In the genomic region with DNA sequence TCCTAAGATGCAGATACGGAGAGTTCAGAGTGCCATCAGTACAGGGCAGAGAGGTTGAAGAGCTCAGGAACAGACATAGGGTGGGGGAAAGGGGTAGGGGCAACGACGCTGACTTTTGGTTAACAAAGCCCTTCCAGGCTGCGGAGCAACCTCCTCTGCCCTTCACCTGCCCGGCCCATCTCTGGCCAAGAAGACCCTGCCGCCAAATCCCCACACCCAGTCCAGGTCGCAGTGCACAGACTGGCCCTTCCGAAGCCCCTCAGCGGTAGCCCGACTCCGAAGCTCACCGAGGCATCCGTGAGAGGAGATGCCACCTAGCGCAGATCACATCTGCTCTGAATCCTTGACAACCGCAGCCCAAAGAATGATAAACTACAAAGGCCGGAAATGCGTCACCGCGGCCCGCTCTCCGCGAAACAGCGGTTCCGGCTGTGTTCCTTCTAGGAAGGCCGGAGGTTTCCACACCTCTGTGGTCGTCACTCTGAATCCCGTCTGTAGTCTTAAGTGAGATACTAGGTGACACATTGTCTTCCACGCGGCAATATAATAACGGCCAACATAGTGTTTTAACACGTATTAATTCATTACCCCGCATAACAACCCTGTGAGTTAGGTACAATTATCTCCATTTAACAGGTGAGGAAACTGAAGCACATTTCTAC, we compare ENCODE assay signal across 8 cellular contexts. TPM values are rescaled to one million over a fixed set of nuclear protein-coding genes. Genes with fewer than 3 reads are reported as not detected.
DNase-seq lines count a peak whose midpoint lies in the region; ATAC-seq and TF ChIP-seq lines count a peak whose summit lies in the region.

Gene ZSCAN23, minus strand, starts transcription at position 380 of the 662 bp plus-strand sequence. CDS start 7,225 bp downstream, outside the sequence.

- peak within 1 kb of the TSS; percentile 72 to 96 for H3K4me3 Mint-ChIP-seq in CD14-positive monocyte
- peak within 1 kb of the TSS; percentile 87 for H3K4me3 Mint-ChIP-seq in activated T-helper 17 cell treated with anti-CD3 and anti-CD28 coated beads, Interleukin-2, amount 50 U/mL, for 72 hours
- peak within 1 kb of the TSS; percentile 94 to 99 (median 98) for H3K4me3 Mint-ChIP-seq in naive thymus-derived CD8-positive, alpha-beta T cell
- peak within 1 kb of the TSS; percentile 81 for H3K4me3 Mint-ChIP-seq in stimulated activated effector memory CD8-positive, alpha-beta T cell treated with anti-CD3 and anti-CD28 coated beads, Interleukin-12 subunit alpha, Interleukin-12 subunit beta, amount 100 ng/mL, for 72 hours

- H3K36me3 Mint-ChIP-seq in CD14-positive monocyte, result peaks cover 4 to 8% of the 10 kb centered on the region in 2 donors
- H3K36me3 Mint-ChIP-seq in activated T-helper 17 cell treated with anti-CD3 and anti-CD28 coated beads, Interleukin-2, amount 50 U/mL, for 72 hours (ENCODE audit: low read depth), result no peaks in the 10 kb centered on the region
- H3K36me3 Mint-ChIP-seq in naive thymus-derived CD8-positive, alpha-beta T cell, result peaks cover 0 to 5% (median 2%) of the 10 kb centered on the region in 3 donors
- H3K36me3 Mint-ChIP-seq in stimulated activated effector memory CD8-positive, alpha-beta T cell treated with anti-CD3 and anti-CD28 coated beads, Interleukin-12 subunit alpha, Interleukin-12 subunit beta, amount 100 ng/mL, for 72 hours, result no peaks in the 10 kb centered on the region

- H3K36me3 ChIP-seq in Peyer's patch, result no peaks in the 10 kb centered on the region

- DNase-seq in CD14-positive monocyte (ENCODE audit: low spot score), result no peak
- DNase-seq in HS-27A (ENCODE audit: low read depth), result peak; percentile 62
- DNase-seq in Peyer's patch, result peak; percentile 52 to 90 (median 56)
- peak; percentile 92 for DNase-seq in fibroblast of the aortic adventitia (ENCODE audit: low read depth)
- DNase-seq in naive thymus-derived CD8-positive, alpha-beta T cell, result peak; percentile 63 to 95 (median 90)
- peak; percentile 50 to 85 for DNase-seq in stimulated activated effector memory CD8-positive, alpha-beta T cell treated with anti-CD3 and anti-CD28 coated beads, Interleukin-12 subunit alpha, Interleukin-12 subunit beta, amount 100 ng/mL, for 72 hours (ENCODE audit: low spot score in 2 of 2)

- H3K27me3 ChIP-seq in Peyer's patch, result peaks cover 0 to 10% of the 10 kb centered on the region in 2 donors

- peak within 1 kb of the TSS in 2 of 4 donors; percentile 15 to 29 for H3K27ac ChIP-seq in Peyer's patch

- peaks cover 15 to 48% (median 34%) of the 10 kb centered on the region in 7 donors for H3K9me3 Mint-ChIP-seq in CD14-positive monocyte
- H3K9me3 Mint-ChIP-seq in activated T-helper 17 cell treated with anti-CD3 and anti-CD28 coated beads, Interleukin-2, amount 50 U/mL, for 72 hours, result no peaks in the 10 kb centered on the region
- peaks cover 0 to 10% (median 3%) of the 10 kb centered on the region in 9 donors for H3K9me3 Mint-ChIP-seq in naive thymus-derived CD8-positive, alpha-beta T cell
- H3K9me3 Mint-ChIP-seq in stimulated activated effector memory CD8-positive, alpha-beta T cell treated with anti-CD3 and anti-CD28 coated beads, Interleukin-12 subunit alpha, Interleukin-12 subunit beta, amount 100 ng/mL, for 72 hours, result peaks cover 15% of the 10 kb centered on the region

- POLR2A ChIA-PET in naive thymus-derived CD8-positive, alpha-beta T cell (lab: Charles Lee), result interaction anchor here (0.6 to 1.5 kb wide), 5 partner anchors 18 to 1034 kb away, joined by 3 to 5 read pairs (median 4); partner anchors contain the start of gene ZSCAN12

- peaks cover 40 to 48% (median 48%) of the 10 kb centered on the region in 3 donors for H3K27me3 Mint-ChIP-seq in CD14-positive monocyte (ENCODE audit: low read depth in 3 of 3)
- H3K27me3 Mint-ChIP-seq in activated T-helper 17 cell treated with anti-CD3 and anti-CD28 coated beads, Interleukin-2, amount 50 U/mL, for 72 hours, result peaks cover 18% of the 10 kb centered on the region
- H3K27me3 Mint-ChIP-seq in naive thymus-derived CD8-positive, alpha-beta T cell, result peaks cover 0 to 32% (median 16%) of the 10 kb centered on the region in 5 donors

- H3K27ac Mint-ChIP-seq in CD14-positive monocyte, result peak within 1 kb of the TSS in 1 of 7 donors; percentile 75
- peak within 1 kb of the TSS; percentile 88 for H3K27ac Mint-ChIP-seq in activated T-helper 17 cell treated with anti-CD3 and anti-CD28 coated beads, Interleukin-2, amount 50 U/mL, for 72 hours
- H3K27ac Mint-ChIP-seq in naive thymus-derived CD8-positive, alpha-beta T cell, result peak within 1 kb of the TSS; percentile 85 to 100 (median 98)
- peak within 1 kb of the TSS; percentile 84 for H3K27ac Mint-ChIP-seq in stimulated activated effector memory CD8-positive, alpha-beta T cell treated with anti-CD3 and anti-CD28 coated beads, Interleukin-12 subunit alpha, Interleukin-12 subunit beta, amount 100 ng/mL, for 72 hours

- TF ChIP-seq CTCF in CD14-positive monocyte (IDR thresholded peaks at IDR 0.05) (no peak), Peyer's patch (IDR thresholded peaks at IDR 0.05) (no peak), fibroblast of the aortic adventitia (IDR thresholded peaks at IDR 0.05; ENCODE audit: insufficient read depth, low read length) (no peak)

- TF ChIP-seq POLR2A in Peyer's patch (IDR thresholded peaks at IDR 0.05), result no peak

- H3K4me1 ChIP-seq in Peyer's patch, result no peaks in the 10 kb centered on the region

- peak within 1 kb of the TSS; percentile 39 to 70 (median 46) for H3K4me3 ChIP-seq in Peyer's patch
- peak within 1 kb of the TSS; percentile 79 for H3K4me3 ChIP-seq in fibroblast of the aortic adventitia (ENCODE audit: low read depth, low read length)

- intact Hi-C loops in CD14-positive monocyte (cut with micrococcal nuclease), result no loop called here

- no peaks in the 10 kb centered on the region for H3K9me3 ChIP-seq in Peyer's patch

- ATAC-seq in GM19463 (IDR thresholded peaks at IDR 0.05; ENCODE audit: unreplicated experiment), result peak; percentile 92
- peak; percentile 98 for ATAC-seq in activated T-helper 17 cell treated with anti-CD3 and anti-CD28 coated beads, Interleukin-2, amount 50 U/mL, for 72 hours (replicated peaks)
- ATAC-seq in naive thymus-derived CD8-positive, alpha-beta T cell, result peak; percentile 89 to 94
- peak; percentile 97 for ATAC-seq in stimulated activated effector memory CD8-positive, alpha-beta T cell treated with anti-CD3 and anti-CD28 coated beads, Interleukin-12 subunit alpha, Interleukin-12 subunit beta, amount 100 ng/mL, for 72 hours

- H3K4me1 Mint-ChIP-seq in CD14-positive monocyte, result peaks cover 15% of the 10 kb centered on the region
- peaks cover 20% of the 10 kb centered on the region for H3K4me1 Mint-ChIP-seq in activated T-helper 17 cell treated with anti-CD3 and anti-CD28 coated beads, Interleukin-2, amount 50 U/mL, for 72 hours
- peaks cover 14 to 36% (median 33%) of the 10 kb centered on the region in 4 donors for H3K4me1 Mint-ChIP-seq in naive thymus-derived CD8-positive, alpha-beta T cell
- peaks cover 30% of the 10 kb centered on the region for H3K4me1 Mint-ChIP-seq in stimulated activated effector memory CD8-positive, alpha-beta T cell treated with anti-CD3 and anti-CD28 coated beads, Interleukin-12 subunit alpha, Interleukin-12 subunit beta, amount 100 ng/mL, for 72 hours

RNA-seq across cellular contexts. Expression of gene ZSCAN23, which starts in this region (rescaled TPM):
- not detected for polyA plus RNA-seq in CD14-positive monocyte
- 10 to 100 TPM in 1 of 4 donors, 1 to 10 TPM in 1, under 1 TPM in 1, not detected in 1; 0.57 to 46.2 (median 1.6) TPM for total RNA-seq in Peyer's patch
- total RNA-seq in activated T-helper 17 cell treated with anti-CD3 and anti-CD28 coated beads, Interleukin-2, amount 50 U/mL, for 72 hours, result under 1 TPM; 0.24 to 0.52 TPM
- 6.7 and 12.0 TPM in 2 replicates for total RNA-seq in fibroblast of the aortic adventitia (ENCODE audit: low replicate concordance)
- 1 to 10 TPM; 2.8 to 3.3 TPM for total RNA-seq in naive thymus-derived CD8-positive, alpha-beta T cell
- 1 to 10 TPM in 2 of 3 donors, under 1 TPM in 1; 0.76 to 1.7 (median 1.1) TPM for polyA plus RNA-seq in naive thymus-derived CD8-positive, alpha-beta T cell

Comparison
In these comparisons a context has a peak if more than half of its experiments do, and no peak if none do; other contexts are left out.
1. Peak in ATAC-seq in activated T-helper 17 cell treated with anti-CD3 and anti-CD28 coated beads, Interleukin-2, amount 50 U/mL, for 72 hours; RNA of the gene not detected or under 1 TPM.